Comparison of ENCODE assay signal across 3 cellular contexts in the genomic region with DNA sequence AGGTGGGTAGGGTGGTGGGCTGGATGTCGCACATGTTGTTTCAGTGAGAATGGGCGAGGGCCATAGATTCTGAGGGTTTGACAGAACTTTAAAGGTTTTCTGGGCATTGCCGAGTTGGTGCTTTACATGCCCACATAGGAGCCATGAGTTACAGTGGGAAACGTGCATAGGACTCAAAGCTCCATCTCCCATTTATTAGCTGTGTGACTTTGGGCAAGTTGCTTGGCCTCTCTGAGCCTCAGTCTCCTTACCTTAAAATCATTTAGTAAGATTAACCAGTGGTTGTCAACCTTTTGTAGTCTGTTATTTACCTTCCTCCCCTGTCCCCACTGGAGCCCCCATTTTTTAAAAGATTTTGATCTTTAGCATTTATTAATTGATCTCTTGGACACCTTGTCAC.
A peak's percentile ranks its signal among the peaks of the same experiment; 100 is the strongest.
TF ChIP-seq lines count a peak whose summit lies in the region.

No MANE protein-coding gene starts in this region.

TF ChIP-seq in HepG2, 621 proteins besides CTCF, POLR2A, EP300 and RAD21:
- TF ChIP-seq ZNF746 (CRISPR knock-in tag; IDR thresholded peaks at IDR 0.05): no peak
- TF ChIP-seq ZNF768 (CRISPR knock-in tag; IDR thresholded peaks at IDR 0.05): peak; percentile 52; the same call in 1 of the 2 replicates
- no peak for TF ChIP-seq SMAD1 (CRISPR knock-in tag; IDR thresholded peaks at IDR 0.05; ENCODE audit: borderline replicate concordance, low read depth)
- no peak for TF ChIP-seq RNF2 (conservative IDR thresholded peaks at IDR 0.05; ENCODE audit: low read depth)
- TF ChIP-seq, protein P1, sequence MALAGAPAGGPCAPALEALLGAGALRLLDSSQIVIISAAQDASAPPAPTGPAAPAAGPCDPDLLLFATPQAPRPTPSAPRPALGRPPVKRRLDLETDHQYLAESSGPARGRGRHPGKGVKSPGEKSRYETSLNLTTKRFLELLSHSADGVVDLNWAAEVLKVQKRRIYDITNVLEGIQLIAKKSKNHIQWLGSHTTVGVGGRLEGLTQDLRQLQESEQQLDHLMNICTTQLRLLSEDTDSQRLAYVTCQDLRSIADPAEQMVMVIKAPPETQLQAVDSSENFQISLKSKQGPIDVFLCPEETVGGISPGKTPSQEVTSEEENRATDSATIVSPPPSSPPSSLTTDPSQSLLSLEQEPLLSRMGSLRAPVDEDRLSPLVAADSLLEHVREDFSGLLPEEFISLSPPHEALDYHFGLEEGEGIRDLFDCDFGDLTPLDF (CRISPR knock-in tag; IDR thresholded peaks at IDR 0.05): no peak
- no peak for TF ChIP-seq HMG20B (CRISPR knock-in tag; conservative IDR thresholded peaks at IDR 0.05)

TF ChIP-seq in K562, 482 proteins besides CTCF, POLR2A, EP300 and RAD21:
- peak; percentile 51; the same call in 1 of the 2 replicates for TF ChIP-seq BCOR (IDR thresholded peaks at IDR 0.05)
- no peak for TF ChIP-seq MTA1 (IDR thresholded peaks at IDR 0.05; ENCODE audit: borderline replicate concordance)
- TF ChIP-seq RAD51 (IDR thresholded peaks at IDR 0.05; ENCODE audit: borderline replicate concordance, low read depth): no peak
- TF ChIP-seq RBM25 (IDR thresholded peaks at IDR 0.05; ENCODE audit: low read depth, low read length, severe bottlenecking): peak; percentile 95
- TF ChIP-seq, protein P2, sequence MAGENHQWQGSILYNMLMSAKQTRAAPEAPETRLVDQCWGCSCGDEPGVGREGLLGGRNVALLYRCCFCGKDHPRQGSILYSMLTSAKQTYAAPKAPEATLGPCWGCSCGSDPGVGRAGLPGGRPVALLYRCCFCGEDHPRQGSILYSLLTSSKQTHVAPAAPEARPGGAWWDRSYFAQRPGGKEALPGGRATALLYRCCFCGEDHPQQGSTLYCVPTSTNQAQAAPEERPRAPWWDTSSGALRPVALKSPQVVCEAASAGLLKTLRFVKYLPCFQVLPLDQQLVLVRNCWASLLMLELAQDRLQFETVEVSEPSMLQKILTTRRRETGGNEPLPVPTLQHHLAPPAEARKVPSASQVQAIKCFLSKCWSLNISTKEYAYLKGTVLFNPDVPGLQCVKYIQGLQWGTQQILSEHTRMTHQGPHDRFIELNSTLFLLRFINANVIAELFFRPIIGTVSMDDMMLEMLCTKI (IDR thresholded peaks at IDR 0.05; ENCODE audit: partially characterized antibody): no peak
- TF ChIP-seq ZFP36 (IDR thresholded peaks at IDR 0.05; ENCODE audit: low read depth, low read length, partially characterized antibody): peak; percentile 81

TF ChIP-seq in H1, 55 proteins besides CTCF, POLR2A, EP300 and RAD21:
- TF ChIP-seq YY1 (IDR thresholded peaks at IDR 0.05; ENCODE audit: low read depth, low read length) (no peak), KDM1A (IDR thresholded peaks at IDR 0.05; ENCODE audit: borderline replicate concordance, low read length) (peak; percentile 9; the same call in 1 of the 2 replicates), SIRT6 (IDR thresholded peaks at IDR 0.05; ENCODE audit: low read length) (no peak)
TF ChIP-seq in H1: peak in this region for 1.
